ENCODE assay signal across 1 cellular context in genomic region chr13:109787135-109787954, GRCh38.
TF ChIP-seq lines count a peak whose summit lies in the region.

No MANE protein-coding gene starts in this region.

TF ChIP-seq in H1, 55 proteins besides CTCF, POLR2A, EP300 and RAD21 (continued from another document):
- TF ChIP-seq SUZ12 (IDR thresholded peaks at IDR 0.05; ENCODE audit: low read length) (no peak), FOSL1 (IDR thresholded peaks at IDR 0.05; ENCODE audit: insufficient read depth, low read depth, low read length) (no peak), BCL11A (IDR thresholded peaks at IDR 0.05; ENCODE audit: low read depth in 2 of 2, low read length in 2 of 2) (no peak), CHD2 (IDR thresholded peaks at IDR 0.05; ENCODE audit: low read length) (no peak), YY1 (IDR thresholded peaks at IDR 0.05; ENCODE audit: low read depth, low read length) (no peak), CEBPB (IDR thresholded peaks at IDR 0.05; ENCODE audit: low read depth, low read length) (no peak), TBP (IDR thresholded peaks at IDR 0.05; ENCODE audit: low read depth, low read length) (0 out of 2 replicates have a peak, but pooled peaks have one; percentile 30), KDM4A (IDR thresholded peaks at IDR 0.05; ENCODE audit: low read depth, low read length, severe bottlenecking) (peak; percentile 86), NANOG (IDR thresholded peaks at IDR 0.05; ENCODE audit: insufficient read depth, low read depth, low read length, poor library complexity, severe bottlenecking) (no peak), TAF1 (IDR thresholded peaks at IDR 0.05; ENCODE audit: low read depth, low read length) (no peak; the same call in 1 of the 2 replicates), PHF8 (conservative IDR thresholded peaks at IDR 0.05; ENCODE audit: low read depth, low read length) (peak; percentile 76), RNF2 (IDR thresholded peaks at IDR 0.05; ENCODE audit: borderline replicate concordance, low read depth, low read length, missing control alignments, poor library complexity, severe bottlenecking) (no peak), HDAC6 (IDR thresholded peaks at IDR 0.05; ENCODE audit: low read depth, low read length) (no peak), RBBP5 (IDR thresholded peaks at IDR 0.05; ENCODE audit: borderline replicate concordance, low read depth, low read length) (peak; percentile 68; the same call in 1 of the 2 replicates), JUN (IDR thresholded peaks at IDR 0.05; ENCODE audit: low read depth, low read length) (no peak), ATF2 (IDR thresholded peaks at IDR 0.05; ENCODE audit: low read length) (no peak), RFX5 (IDR thresholded peaks at IDR 0.05; ENCODE audit: borderline replicate concordance, low read depth, low read length) (no peak), EGR1 (IDR thresholded peaks at IDR 0.05; ENCODE audit: borderline replicate concordance, low read depth, low read length) (no peak), GTF2F1 (IDR thresholded peaks at IDR 0.05; ENCODE audit: borderline replicate concordance, low read depth, low read length) (no peak), TAF7 (optimal IDR thresholded peaks at IDR 0.05; ENCODE audit: borderline replicate concordance, low read depth, low read length) (peak; percentile 29), SP2 (IDR thresholded peaks at IDR 0.05; ENCODE audit: low read length) (no peak), MAX (IDR thresholded peaks at IDR 0.05) (0 out of 2 replicates have a peak, but pooled peaks have one; percentile 40), POLR2AphosphoS5 (IDR thresholded peaks at IDR 0.05; ENCODE audit: low read depth, low read length) (no peak), JUND (IDR thresholded peaks at IDR 0.05; ENCODE audit: low read length) (no peak)
TF ChIP-seq in H1: peak in this region for 8.
